In the genomic region with DNA sequence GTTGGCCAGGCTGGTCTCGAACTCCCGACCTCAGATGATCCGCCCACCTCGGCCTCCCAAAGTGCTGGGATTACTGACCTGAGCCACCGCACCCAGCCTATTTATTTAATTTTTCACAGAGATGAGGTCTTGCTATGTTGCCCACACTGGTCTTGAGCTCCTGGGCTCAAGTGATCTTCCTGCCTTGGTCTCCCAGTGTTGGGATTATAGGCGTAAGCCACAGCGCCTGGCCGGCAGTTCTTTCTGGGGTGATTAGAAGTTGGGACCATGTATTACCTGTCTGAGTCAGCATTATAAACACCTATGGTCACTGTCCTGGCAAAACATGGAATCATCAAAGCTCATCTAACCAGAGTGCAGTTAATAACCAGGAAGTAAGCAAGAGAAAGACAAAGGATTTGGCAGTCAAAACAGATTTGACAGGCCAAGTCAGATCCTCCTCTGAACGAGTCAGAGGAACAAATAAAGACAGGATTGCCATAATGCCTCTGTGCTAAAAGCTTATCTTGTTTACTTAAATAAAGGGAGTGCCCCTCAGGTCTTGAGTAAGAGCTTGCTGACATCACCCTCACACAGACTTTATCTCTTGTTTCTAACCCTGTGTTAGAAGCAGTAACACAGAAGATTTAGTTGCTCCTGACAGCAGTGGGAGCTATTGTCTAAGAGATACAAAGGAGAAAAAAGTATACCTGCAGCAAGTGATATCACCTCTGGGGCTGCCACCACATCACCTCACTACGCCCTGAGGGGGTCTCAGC, we compare ENCODE assay signal across 1 cellular context.
TF ChIP-seq lines count a peak whose summit lies in the region.

No MANE protein-coding gene starts in this region.

TF ChIP-seq in SK-N-SH, 30 proteins besides CTCF, POLR2A, EP300 and RAD21 (continued from another document):
- TF ChIP-seq, protein P1, sequence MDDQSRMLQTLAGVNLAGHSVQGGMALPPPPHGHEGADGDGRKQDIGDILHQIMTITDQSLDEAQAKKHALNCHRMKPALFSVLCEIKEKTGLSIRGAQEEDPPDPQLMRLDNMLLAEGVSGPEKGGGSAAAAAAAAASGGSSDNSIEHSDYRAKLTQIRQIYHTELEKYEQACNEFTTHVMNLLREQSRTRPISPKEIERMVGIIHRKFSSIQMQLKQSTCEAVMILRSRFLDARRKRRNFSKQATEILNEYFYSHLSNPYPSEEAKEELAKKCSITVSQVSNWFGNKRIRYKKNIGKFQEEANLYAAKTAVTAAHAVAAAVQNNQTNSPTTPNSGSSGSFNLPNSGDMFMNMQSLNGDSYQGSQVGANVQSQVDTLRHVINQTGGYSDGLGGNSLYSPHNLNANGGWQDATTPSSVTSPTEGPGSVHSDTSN (IDR thresholded peaks at IDR 0.05): no peak; the same call in 1 of the 2 replicates
- TF ChIP-seq ELF1 (IDR thresholded peaks at IDR 0.05) (no peak), RXRA (IDR thresholded peaks at IDR 0.05; ENCODE audit: borderline replicate concordance, low read depth) (no peak), IRF3 (IDR thresholded peaks at IDR 0.05; ENCODE audit: low read depth, low read length) (no peak), FOXJ3 (CRISPR knock-in tag; IDR thresholded peaks at IDR 0.05) (no peak), CHD2 (IDR thresholded peaks at IDR 0.05; ENCODE audit: low read length, partially characterized antibody) (no peak), POLR2AphosphoS5 (IDR thresholded peaks at IDR 0.05; ENCODE audit: low read depth, low read length) (no peak), SMC3 (IDR thresholded peaks at IDR 0.05; ENCODE audit: low read depth, low read length) (no peak), MEF2A (IDR thresholded peaks at IDR 0.05; ENCODE audit: borderline replicate concordance, low read depth) (no peak), FOXM1 (IDR thresholded peaks at IDR 0.05; ENCODE audit: low read depth) (no peak), JUND (IDR thresholded peaks at IDR 0.05) (no peak), TEAD4 (IDR thresholded peaks at IDR 0.05; ENCODE audit: borderline replicate concordance, insufficient read depth) (no peak), EZH2phosphoT487 (IDR thresholded peaks at IDR 0.05; ENCODE audit: borderline replicate concordance, low read depth) (no peak)
- TF ChIP-seq, protein P2, sequence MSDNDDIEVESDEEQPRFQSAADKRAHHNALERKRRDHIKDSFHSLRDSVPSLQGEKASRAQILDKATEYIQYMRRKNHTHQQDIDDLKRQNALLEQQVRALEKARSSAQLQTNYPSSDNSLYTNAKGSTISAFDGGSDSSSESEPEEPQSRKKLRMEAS (IDR thresholded peaks at IDR 0.05; ENCODE audit: low read depth): no peak
